2 cellular contexts compared by ENCODE assay signal in genomic region chr7:129458171-129458570, GRCh38.
TF ChIP-seq lines count a peak whose summit lies in the region.

No MANE protein-coding gene starts in this region.

TF ChIP-seq in IMR-90, 13 proteins besides CTCF, POLR2A, EP300 and RAD21:
- TF ChIP-seq RFX5 (IDR thresholded peaks at IDR 0.05; ENCODE audit: low read depth, low read length): no peak
- no peak for TF ChIP-seq CEBPB (IDR thresholded peaks at IDR 0.05; ENCODE audit: low read depth, low read length)
- TF ChIP-seq NFE2L2 (IDR thresholded peaks at IDR 0.05; ENCODE audit: low read depth, low read length): no peak
- TF ChIP-seq, protein P1, sequence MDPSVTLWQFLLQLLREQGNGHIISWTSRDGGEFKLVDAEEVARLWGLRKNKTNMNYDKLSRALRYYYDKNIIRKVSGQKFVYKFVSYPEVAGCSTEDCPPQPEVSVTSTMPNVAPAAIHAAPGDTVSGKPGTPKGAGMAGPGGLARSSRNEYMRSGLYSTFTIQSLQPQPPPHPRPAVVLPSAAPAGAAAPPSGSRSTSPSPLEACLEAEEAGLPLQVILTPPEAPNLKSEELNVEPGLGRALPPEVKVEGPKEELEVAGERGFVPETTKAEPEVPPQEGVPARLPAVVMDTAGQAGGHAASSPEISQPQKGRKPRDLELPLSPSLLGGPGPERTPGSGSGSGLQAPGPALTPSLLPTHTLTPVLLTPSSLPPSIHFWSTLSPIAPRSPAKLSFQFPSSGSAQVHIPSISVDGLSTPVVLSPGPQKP (IDR thresholded peaks at IDR 0.05; ENCODE audit: borderline replicate concordance, low read depth, low read length): no peak
- TF ChIP-seq, protein P2, sequence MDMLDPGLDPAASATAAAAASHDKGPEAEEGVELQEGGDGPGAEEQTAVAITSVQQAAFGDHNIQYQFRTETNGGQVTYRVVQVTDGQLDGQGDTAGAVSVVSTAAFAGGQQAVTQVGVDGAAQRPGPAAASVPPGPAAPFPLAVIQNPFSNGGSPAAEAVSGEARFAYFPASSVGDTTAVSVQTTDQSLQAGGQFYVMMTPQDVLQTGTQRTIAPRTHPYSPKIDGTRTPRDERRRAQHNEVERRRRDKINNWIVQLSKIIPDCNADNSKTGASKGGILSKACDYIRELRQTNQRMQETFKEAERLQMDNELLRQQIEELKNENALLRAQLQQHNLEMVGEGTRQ (IDR thresholded peaks at IDR 0.05; ENCODE audit: low read depth, low read length): no peak
- TF ChIP-seq BHLHE40 (IDR thresholded peaks at IDR 0.05; ENCODE audit: low read depth, low read length): no peak
- no peak for TF ChIP-seq MAZ (IDR thresholded peaks at IDR 0.05; ENCODE audit: borderline replicate concordance, low read depth, low read length)
- TF ChIP-seq MXI1 (IDR thresholded peaks at IDR 0.05; ENCODE audit: borderline replicate concordance, low read depth, low read length): no peak
- TF ChIP-seq FOS (IDR thresholded peaks at IDR 0.05; ENCODE audit: low read depth, low read length): no peak
- no peak for TF ChIP-seq SMC3 (IDR thresholded peaks at IDR 0.05; ENCODE audit: low read depth, low read length)
- no peak for TF ChIP-seq MAFK (IDR thresholded peaks at IDR 0.05; ENCODE audit: low read depth, low read length)
- no peak for TF ChIP-seq CHD1 (IDR thresholded peaks at IDR 0.05; ENCODE audit: low read depth, low read length)
- TF ChIP-seq RCOR1 (IDR thresholded peaks at IDR 0.05; ENCODE audit: insufficient replicate concordance, low read length): no peak

TF ChIP-seq in K562, 482 proteins besides CTCF, POLR2A, EP300 and RAD21:
- TF ChIP-seq CEBPG (CRISPR knock-in tag; IDR thresholded peaks at IDR 0.05) (0 out of 2 replicates have a peak, but pooled peaks have one; percentile 24), CEBPG (tag; conservative IDR thresholded peaks at IDR 0.05 in 1 of 2, IDR thresholded peaks at IDR 0.05 in 1 of 2) (no peak), ESRRA (IDR thresholded peaks at IDR 0.05; ENCODE audit: borderline replicate concordance, low read depth) (no peak), TEAD4 (IDR thresholded peaks at IDR 0.05; ENCODE audit: low read length) (no peak), TEAD4 (CRISPR knock-in tag; IDR thresholded peaks at IDR 0.05; ENCODE audit: borderline replicate concordance) (0 out of 2 replicates have a peak, but pooled peaks have one; percentile 42), KDM1A (IDR thresholded peaks at IDR 0.05) (no peak)
